12 cellular contexts compared by ENCODE assay signal in genomic region chr3:107264888-107265287, GRCh38.
DNase-seq lines count a peak whose midpoint lies in the region; ATAC-seq and TF ChIP-seq lines count a peak whose summit lies in the region.
"Had no signal": no experiment of that assay in that cellular context is flagged by ENCODE, and none has a peak within 500 bp of the region (broad histone marks: within the 10 kb centered on the region; RNA-seq: fewer than 3 reads in every experiment).

No MANE protein-coding gene starts in this region.

- H3K9me3 ChIP-seq in right cardiac atrium (ENCODE audit: control insufficient read depth, low read length): no peaks in the 10 kb centered on the region
- no peaks in the 10 kb centered on the region for H3K9me3 ChIP-seq in right atrium auricular region
- no peaks in the 10 kb centered on the region for H3K9me3 ChIP-seq in mucosa of descending colon

- ATAC-seq in right cardiac atrium (peak; percentile 58 to 86), mucosa of descending colon (peak; percentile 74)
- ATAC-seq: SK-N-SH treated with all-trans-retinoic acid at 6 μM for 48 hours had no signal

- H3K4me1 ChIP-seq in right cardiac atrium (ENCODE audit: control insufficient read depth, insufficient read depth, low read length) (peaks cover 2% of the 10 kb centered on the region), right atrium auricular region (peaks cover 0 to 7% of the 10 kb centered on the region in 2 donors), mucosa of descending colon (ENCODE audit: low read depth) (no peaks in the 10 kb centered on the region)

- no peak overlapping the region for H3K27ac ChIP-seq in right cardiac atrium (ENCODE audit: low read length)
- no peak overlapping the region for H3K27ac ChIP-seq in right atrium auricular region

- H3K4me3 ChIP-seq in right cardiac atrium (ENCODE audit: low read length) (no peak overlapping the region), right atrium auricular region (no peak overlapping the region), epithelial cell of esophagus (ENCODE audit: low read length) (no peak overlapping the region), mucosa of descending colon (no peak overlapping the region)

- intact Hi-C loops in right cardiac atrium (cut with DNase I): loop anchor here in 1 of 4 donors (10.0 kb wide), 1 partner anchor 160 kb away; no protein-coding TSS in a partner anchor
- intact Hi-C loops in mucosa of descending colon (cut with DNase I, micrococcal nuclease): no loop called here

- H3K36me3 ChIP-seq in right atrium auricular region (no peaks in the 10 kb centered on the region), mucosa of descending colon (ENCODE audit: low read depth) (no peaks in the 10 kb centered on the region)

- no peak for DNase-seq in right cardiac atrium
- no peak for DNase-seq in right atrium auricular region (ENCODE audit: low spot score)
- DNase-seq in epithelial cell of esophagus (ENCODE audit: low read depth): peak; percentile 85
- peak in 1 of 3 donors; percentile 17 for DNase-seq in mucosa of descending colon
- no peak for DNase-seq in NOMO-1 (lab: John Stamatoyannopoulos, UW; ENCODE audit: unreplicated experiment in 2 of 2)
- DNase-seq in stimulated activated naive CD4-positive, alpha-beta T cell (lab: John Stamatoyannopoulos, UW): no peak
- DNase-seq in dedifferentiated amniotic fluid mesenchymal stem cell (ENCODE audit: extremely low spot score): no peak
- DNase-seq in NCI-H2171 (lab: John Stamatoyannopoulos, UW): no peak
- DNase-seq: activated CD4-positive, CD25-positive, alpha-beta regulatory T cell; Calu3; NCI-H187 had no signal

- WGBS in right cardiac atrium: 53% methylated on average over 6 of the region's 6 CpGs

- H3K27me3 ChIP-seq in right cardiac atrium (ENCODE audit: control insufficient read depth, insufficient read depth): no peaks in the 10 kb centered on the region
- no peaks in the 10 kb centered on the region for H3K27me3 ChIP-seq in right atrium auricular region

- TF ChIP-seq CTCF in right atrium auricular region (IDR thresholded peaks at IDR 0.05) (no peak), epithelial cell of esophagus (IDR thresholded peaks at IDR 0.05; ENCODE audit: insufficient read depth, low read depth, low read length, missing control alignments) (no peak), mucosa of descending colon (IDR thresholded peaks at IDR 0.05) (no peak)
